Comparison of ENCODE assay signal across 8 cellular contexts in genomic region chr6:2222275-2222842, GRCh38. TPM values are rescaled to one million over a fixed set of nuclear protein-coding genes. Genes with fewer than 3 reads are reported as not detected.
DNase-seq lines count a peak whose midpoint lies in the region; ATAC-seq and TF ChIP-seq lines count a peak whose summit lies in the region.

No MANE protein-coding gene starts in this region.

- intact Hi-C loops in Calu3 (cut with micrococcal nuclease; ENCODE audit: unreplicated experiment) = loop anchor here (10.0 kb wide), 1 partner anchor 472 kb away; no protein-coding TSS in a partner anchor
- intact Hi-C loops in body of pancreas (cut with DNase I) = no loop called here
- intact Hi-C loops in naive thymus-derived CD4-positive, alpha-beta T cell (cut with micrococcal nuclease) = loop anchor here in 1 of 2 donors (2.0 kb wide), 1 partner anchor 22 kb away; the partner anchor contains the start of gene GMDS
- intact Hi-C loops in posterior vena cava (cut with DNase I) = loop anchor here in 1 of 2 donors (2.0 kb wide), 1 partner anchor 310 kb away; no protein-coding TSS in a partner anchor

- no TSS peak for BruUV-seq in Calu3 (replicated peaks; lab: Mats Ljungman, UMichigan)

- peak overlapping the region; percentile 63 for H3K4me3 Mint-ChIP-seq in Calu3 (ENCODE audit: low read depth, unreplicated experiment)
- H3K4me3 Mint-ChIP-seq in naive thymus-derived CD4-positive, alpha-beta T cell = peak overlapping the region; percentile 75 to 95 (median 88)

- H3K9me3 Mint-ChIP-seq in Calu3 (ENCODE audit: low read depth, unreplicated experiment) = no peaks in the 10 kb centered on the region
- H3K9me3 Mint-ChIP-seq in naive thymus-derived CD4-positive, alpha-beta T cell = peaks cover 0 to 3% (median 0%) of the 10 kb centered on the region in 11 donors

- H3K27ac Mint-ChIP-seq in Calu3 (ENCODE audit: unreplicated experiment) = peak overlapping the region; percentile 56
- H3K27ac Mint-ChIP-seq in naive thymus-derived CD4-positive, alpha-beta T cell = peak overlapping the region; percentile 8 to 87 (median 84)

- H3K27ac ChIP-seq in body of pancreas = peak overlapping the region; percentile 32 to 52 (median 43)
- H3K27ac ChIP-seq in naive thymus-derived CD4-positive, alpha-beta T cell (ENCODE audit: low read depth, low read length) = no peak overlapping the region

- TF ChIP-seq POLR2A in body of pancreas (IDR thresholded peaks at IDR 0.05) = no peak

- no peak for TF ChIP-seq CTCF in Calu3 (IDR thresholded peaks at IDR 0.05; ENCODE audit: unreplicated experiment)
- TF ChIP-seq CTCF in body of pancreas (IDR thresholded peaks at IDR 0.05) = no peak

- no peaks in the 10 kb centered on the region for H3K9me3 ChIP-seq in body of pancreas
- no peaks in the 10 kb centered on the region for H3K9me3 ChIP-seq in naive thymus-derived CD4-positive, alpha-beta T cell (ENCODE audit: control insufficient read depth in 2 of 3, low read length in 3 of 3)

- POLR2A ChIA-PET in naive thymus-derived CD4-positive, alpha-beta T cell (lab: Charles Lee) = no interaction called here

- ATAC-seq in HG03571 (IDR thresholded peaks at IDR 0.05; ENCODE audit: unreplicated experiment) (peak; percentile 10), body of pancreas (no peak)
- ATAC-seq in naive thymus-derived CD4-positive, alpha-beta T cell = peak; percentile 22

- H3K4me3 ChIP-seq in body of pancreas = peak overlapping the region in 1 of 2 donors; percentile 23
- H3K4me3 ChIP-seq in naive thymus-derived CD4-positive, alpha-beta T cell (ENCODE audit: low read length) = peak overlapping the region; percentile 53

- 21 to 29% methylated on average over 6 of the region's 6 CpGs for WGBS in body of pancreas, 2 donors

- no peaks in the 10 kb centered on the region for H3K27me3 Mint-ChIP-seq in Calu3 (ENCODE audit: unreplicated experiment)
- no peaks in the 10 kb centered on the region for H3K27me3 Mint-ChIP-seq in naive thymus-derived CD4-positive, alpha-beta T cell

- DNase-seq in Calu3 (no peak), body of pancreas (no peak), SHP77 (lab: John Stamatoyannopoulos, UW) (no peak), posterior vena cava (ENCODE audit: low spot score) (no peak), HPDE6-E6E7 (ENCODE audit: extremely low spot score) (no peak), AML-193 (lab: John Stamatoyannopoulos, UW) (no peak)
- no peak for DNase-seq in naive thymus-derived CD4-positive, alpha-beta T cell

- H3K36me3 ChIP-seq in body of pancreas (replicated peaks in 1 of 2; ENCODE audit: insufficient read depth in 1 of 2, low read depth in 2 of 2) = no peaks in the 10 kb centered on the region
- no peaks in the 10 kb centered on the region for H3K36me3 ChIP-seq in naive thymus-derived CD4-positive, alpha-beta T cell (ENCODE audit: control insufficient read depth in 2 of 3, insufficient read depth in 3 of 3, low read length in 3 of 3)

- peaks cover 7% of the 10 kb centered on the region for H3K36me3 Mint-ChIP-seq in Calu3 (ENCODE audit: insufficient read depth, unreplicated experiment)
- peaks cover 0 to 7% (median 3%) of the 10 kb centered on the region in 5 donors for H3K36me3 Mint-ChIP-seq in naive thymus-derived CD4-positive, alpha-beta T cell

- H3K27me3 ChIP-seq in body of pancreas = no peaks in the 10 kb centered on the region
- no peaks in the 10 kb centered on the region for H3K27me3 ChIP-seq in naive thymus-derived CD4-positive, alpha-beta T cell (ENCODE audit: control insufficient read depth in 2 of 2, insufficient read depth in 2 of 2, low read length in 2 of 2)

- CTCF ChIA-PET in Calu3 (lab: Charles Lee) = no interaction called here
- CTCF ChIA-PET in naive thymus-derived CD4-positive, alpha-beta T cell (lab: Charles Lee) = interaction anchor here (1.3 kb wide), 1 partner anchor 14 kb away, joined by 3 read pairs; no protein-coding TSS in a partner anchor

- peaks cover 53% of the 10 kb centered on the region for H3K4me1 Mint-ChIP-seq in Calu3 (ENCODE audit: low read depth, unreplicated experiment)
- H3K4me1 Mint-ChIP-seq in naive thymus-derived CD4-positive, alpha-beta T cell = peaks cover 20 to 46% (median 31%) of the 10 kb centered on the region in 7 donors

- peaks cover 39% of the 10 kb centered on the region for H3K4me1 ChIP-seq in body of pancreas
- peaks cover 3 to 5% of the 10 kb centered on the region in 2 donors for H3K4me1 ChIP-seq in naive thymus-derived CD4-positive, alpha-beta T cell (ENCODE audit: control insufficient read depth in 2 of 2, insufficient read depth in 2 of 2, low read length in 2 of 2)

RNA-seq across cellular contexts. Expression of gene GMDS, which starts 23.0 kb away (rescaled TPM):
- total RNA-seq in Calu3 (2022) = 52.5 and 58.2 TPM in 2 replicates
- 10 to 100 TPM; 34.5 to 63.3 TPM for total RNA-seq in body of pancreas
- 10 to 100 TPM; 12.7 to 33.9 (median 18.3) TPM for total RNA-seq in naive thymus-derived CD4-positive, alpha-beta T cell
- 10 to 100 TPM; 16.0 to 20.8 TPM for polyA plus RNA-seq in naive thymus-derived CD4-positive, alpha-beta T cell
- total RNA-seq in posterior vena cava = 10 to 100 TPM; 14.9 to 20.1 TPM
